11 cellular contexts compared by ENCODE assay signal in genomic region chr3:40120816-40121215, GRCh38.
A peak's percentile ranks its signal among the peaks of the same experiment; 100 is the strongest.
DNase-seq lines count a peak whose midpoint lies in the region; ATAC-seq, FAIRE-seq and TF ChIP-seq lines count a peak whose summit lies in the region.
"Had no signal": no experiment of that assay in that cellular context is flagged by ENCODE, and none has a peak within 500 bp of the region (broad histone marks: within the 10 kb centered on the region; RNA-seq: fewer than 3 reads in every experiment).

No MANE protein-coding gene starts in this region.

- no peaks in the 10 kb centered on the region for H3K9me3 Mint-ChIP-seq in activated CD4-positive, alpha-beta T cell treated with anti-CD3 and anti-CD28 coated beads, Interleukin-2, amount 10 ng/mL, durations not matched to agents 7 days and 5 days
- no peaks in the 10 kb centered on the region for H3K9me3 Mint-ChIP-seq in neural progenitor cell
- H3K9me3 Mint-ChIP-seq: activated CD4-positive, alpha-beta memory T cell treated with anti-CD3 and anti-CD28 coated beads for 36 hours had no signal

- H3K4me1 ChIP-seq in A549 (0 out of 3 replicates have a peak, but pooled peaks cover 3% of the 10 kb centered on the region), neural progenitor cell (no peaks in the 10 kb centered on the region)

- H3K36me3 ChIP-seq in neural progenitor cell: no peaks in the 10 kb centered on the region
- H3K36me3 ChIP-seq: neutrophil had no signal

- TF ChIP-seq EP300 in A549 (IDR thresholded peaks at IDR 0.05): no peak

- CTCF ChIA-PET in A549 (lab: Yijun Ruan, JAX): no interaction called here
- CTCF ChIA-PET in RWPE1 (lab: Yijun Ruan, JAX): interaction anchor here (0.6 to 0.7 kb wide), 2 partner anchors 33 to 45 kb away, joined by 4 to 6 read pairs; no protein-coding TSS in a partner anchor
- CTCF ChIA-PET in activated CD4-positive, alpha-beta T cell treated with anti-CD3 and anti-CD28 coated beads, Interleukin-2, amount 10 ng/mL, durations not matched to agents 7 days and 5 days (lab: Charles Lee): interaction anchor here (1.1 to 1.2 kb wide), 2 partner anchors 17 to 50 kb away, joined by 3 read pairs; no protein-coding TSS in a partner anchor

- FAIRE-seq in A549 (lab: Jason Lieb, UNC) (no peak), GM12891 (lab: Jason Lieb, UNC) (no peak)

- POLR2A ChIA-PET in A549 (lab: Yijun Ruan, JAX): no interaction called here
- POLR2A ChIA-PET in RWPE1 (lab: Yijun Ruan, JAX; ENCODE audit: low non-redundant PET): no interaction called here
- POLR2A ChIA-PET in activated CD4-positive, alpha-beta T cell treated with anti-CD3 and anti-CD28 coated beads, Interleukin-2, amount 10 ng/mL, durations not matched to agents 7 days and 5 days (lab: Charles Lee): no interaction called here

- TF ChIP-seq POLR2A in A549 (IDR thresholded peaks at IDR 0.05; ENCODE audit: low read length) (no peak), GM12891 (IDR thresholded peaks at IDR 0.05; ENCODE audit: low read depth, low read length) (no peak)

- TF ChIP-seq RAD21 in A549 (conservative IDR thresholded peaks at IDR 0.05 in 1 of 2, IDR thresholded peaks at IDR 0.05 in 1 of 2): no peak

- H3K9me3 ChIP-seq in A549 (no peaks in the 10 kb centered on the region), neural progenitor cell (ENCODE audit: low read depth) (no peaks in the 10 kb centered on the region)
- H3K9me3 ChIP-seq: neutrophil had no signal

- H3K4me1 Mint-ChIP-seq in activated CD4-positive, alpha-beta T cell treated with anti-CD3 and anti-CD28 coated beads, Interleukin-2, amount 10 ng/mL, durations not matched to agents 7 days and 5 days: no peaks in the 10 kb centered on the region
- H3K4me1 Mint-ChIP-seq in neural progenitor cell: peaks cover 19% of the 10 kb centered on the region

- H3K27me3 Mint-ChIP-seq in activated CD4-positive, alpha-beta T cell treated with anti-CD3 and anti-CD28 coated beads, Interleukin-2, amount 10 ng/mL, durations not matched to agents 7 days and 5 days: peaks cover 4% of the 10 kb centered on the region
- H3K27me3 Mint-ChIP-seq in neural progenitor cell (ENCODE audit: insufficient read depth, low read depth): peaks cover 5% of the 10 kb centered on the region
- H3K27me3 Mint-ChIP-seq: activated CD4-positive, alpha-beta memory T cell treated with anti-CD3 and anti-CD28 coated beads for 36 hours had no signal

- H3K36me3 Mint-ChIP-seq in activated CD4-positive, alpha-beta T cell treated with anti-CD3 and anti-CD28 coated beads, Interleukin-2, amount 10 ng/mL, durations not matched to agents 7 days and 5 days (ENCODE audit: low read depth): no peaks in the 10 kb centered on the region
- no peaks in the 10 kb centered on the region for H3K36me3 Mint-ChIP-seq in neural progenitor cell
- H3K36me3 Mint-ChIP-seq: activated CD4-positive, alpha-beta memory T cell treated with anti-CD3 and anti-CD28 coated beads for 36 hours had no signal

- no peak overlapping the region for H3K9ac ChIP-seq in neural progenitor cell

- no peak overlapping the region for H3K4me3 Mint-ChIP-seq in activated CD4-positive, alpha-beta T cell treated with anti-CD3 and anti-CD28 coated beads, Interleukin-2, amount 10 ng/mL, durations not matched to agents 7 days and 5 days
- no peak overlapping the region for H3K4me3 Mint-ChIP-seq in neural progenitor cell
- H3K4me3 Mint-ChIP-seq: activated CD4-positive, alpha-beta memory T cell treated with anti-CD3 and anti-CD28 coated beads for 36 hours had no signal

- H3K4me3 ChIP-seq in A549: no peak overlapping the region
- no peak overlapping the region for H3K4me3 ChIP-seq in foreskin fibroblast (ENCODE audit: low read depth in 1 of 2, low read length in 2 of 2)
- no peak overlapping the region for H3K4me3 ChIP-seq in neural progenitor cell

- H3F3A ChIP-seq in neural progenitor cell (ENCODE audit: low read depth): no peaks in the 10 kb centered on the region

- ATAC-seq in A549: peak; percentile 47 to 53; a peak in 5 of 6 replicates
- ATAC-seq in HG03571 (IDR thresholded peaks at IDR 0.05; ENCODE audit: unreplicated experiment): no peak

- H3K27ac ChIP-seq in A549: no peak overlapping the region
- H3K27ac ChIP-seq in RWPE1: no peak overlapping the region
- H3K27ac ChIP-seq in neural progenitor cell: no peak overlapping the region
- H3K27ac ChIP-seq: neutrophil had no signal

- WGBS in A549 (ENCODE audit: missing lambda C conversion rate): 53% methylated on average over 3 of the region's 3 CpGs

- peak overlapping the region; percentile 17; the same call in 1 of the 3 replicates for H3K4me2 ChIP-seq in A549
- no peak overlapping the region for H3K4me2 ChIP-seq in neural progenitor cell

- TF ChIP-seq CTCF in A549 (IDR thresholded peaks at IDR 0.05) (no peak), RWPE1 (conservative IDR thresholded peaks at IDR 0.05; ENCODE audit: low read depth) (no peak), foreskin fibroblast (IDR thresholded peaks at IDR 0.05; ENCODE audit: low read depth, low read length) (no peak), neural progenitor cell (IDR thresholded peaks at IDR 0.05) (no peak)

- H2AFZ ChIP-seq in neural progenitor cell (replicated peaks): no peak overlapping the region

- H3K27ac Mint-ChIP-seq in activated CD4-positive, alpha-beta T cell treated with anti-CD3 and anti-CD28 coated beads, Interleukin-2, amount 10 ng/mL, durations not matched to agents 7 days and 5 days: no peak overlapping the region
- no peak overlapping the region for H3K27ac Mint-ChIP-seq in neural progenitor cell
- H3K27ac Mint-ChIP-seq: activated CD4-positive, alpha-beta memory T cell treated with anti-CD3 and anti-CD28 coated beads for 36 hours had no signal

- H3K27me3 ChIP-seq in neural progenitor cell: no peaks in the 10 kb centered on the region
- H3K27me3 ChIP-seq: neutrophil had no signal

- DNase-seq in A549 (ENCODE audit: low read depth in 1 of 2, low spot score in 1 of 2) (peak in 1 of 2 experiments; percentile 13), GM12891 (ENCODE audit: insufficient read length, low spot score) (no peak), RWPE1 (ENCODE audit: low spot score) (peak; percentile 14), foreskin fibroblast (peak; percentile 67 to 88), DMS153 treated with DMSO at 0.1 percent for 48 hours (lab: John Stamatoyannopoulos, UW; ENCODE audit: unreplicated experiment) (no peak), neural progenitor cell (ENCODE audit: low spot score) (no peak)
- DNase-seq in activated CD4-positive, alpha-beta T cell treated with anti-CD3 and anti-CD28 coated beads, Interleukin-2, amount 10 ng/mL, durations not matched to agents 7 days and 5 days: no peak
- DNase-seq: activated CD4-positive, alpha-beta memory T cell treated with anti-CD3 and anti-CD28 coated beads for 36 hours; SHP77 had no signal

- H4K20me1 ChIP-seq in neural progenitor cell (ENCODE audit: low read depth): no peaks in the 10 kb centered on the region

- no peaks in the 10 kb centered on the region for H3K79me2 ChIP-seq in neural progenitor cell (ENCODE audit: low read depth)

TF ChIP-seq in A549, 52 proteins besides CTCF, POLR2A, EP300 and RAD21:
- TF ChIP-seq RCOR1 (IDR thresholded peaks at IDR 0.05; ENCODE audit: low read depth, low read length) (no peak), RARB (CRISPR knock-in tag; IDR thresholded peaks at IDR 0.05) (no peak), KDM1A (IDR thresholded peaks at IDR 0.05; ENCODE audit: low read depth) (no peak), JUN (IDR thresholded peaks at IDR 0.05) (no peak), TP53 (CRISPR knock-in tag; IDR thresholded peaks at IDR 0.05) (no peak), POLR2AphosphoS2 (conservative IDR thresholded peaks at IDR 0.05; ENCODE audit: low read length) (no peak), TFCP2L1 (CRISPR knock-in tag; IDR thresholded peaks at IDR 0.05) (no peak), MAFK (IDR thresholded peaks at IDR 0.05; ENCODE audit: partially characterized antibody) (no peak)

TF ChIP-seq in GM12891, 5 proteins besides CTCF, POLR2A, EP300 and RAD21:
- TF ChIP-seq TAF1 (IDR thresholded peaks at IDR 0.05; ENCODE audit: low read depth, low read length) (no peak), PAX5 (IDR thresholded peaks at IDR 0.05; ENCODE audit: insufficient read depth, low read length, severe bottlenecking) (peak; percentile 38)

Comparison
In these comparisons a context has a peak if more than half of its experiments do, and no peak if none do; other contexts are left out.
1. DNase-seq: peak in RWPE1 (single experiment) and foreskin fibroblast (2 of 2); none in GM12891 (single experiment), DMS153 treated with DMSO at 0.1 percent for 48 hours (single experiment), activated CD4-positive, alpha-beta T cell treated with anti-CD3 and anti-CD28 coated beads, Interleukin-2, amount 10 ng/mL, durations not matched to agents 7 days and 5 days (single experiment) and neural progenitor cell (single experiment).